21 cellular contexts compared by ENCODE assay signal in genomic region chr15:53447742-53448141, GRCh38.
"Had no signal": no experiment of that assay in that cellular context is flagged by ENCODE, and none has a peak within 500 bp of the region (broad histone marks: within the 10 kb centered on the region; RNA-seq: fewer than 3 reads in every experiment).

No MANE protein-coding gene starts in this region.

- H3K27me3 Mint-ChIP-seq: activated CD8-positive, alpha-beta T cell treated with anti-CD3 and anti-CD28 coated beads for 36 hours; activated naive CD4-positive, alpha-beta T cell treated with anti-CD3 and anti-CD28 coated beads, Interleukin-2, amount 10 ng/mL, durations not matched to agents 7 days and 5 days; activated naive CD8-positive, alpha-beta T cell treated with anti-CD3 and anti-CD28 coated beads for 36 hours had no signal

- H3K36me3 ChIP-seq: SJCRH30 had no signal

- H3K9me3 Mint-ChIP-seq: activated CD8-positive, alpha-beta T cell treated with anti-CD3 and anti-CD28 coated beads for 36 hours; activated naive CD4-positive, alpha-beta T cell treated with anti-CD3 and anti-CD28 coated beads, Interleukin-2, amount 10 ng/mL, durations not matched to agents 7 days and 5 days; activated naive CD8-positive, alpha-beta T cell treated with anti-CD3 and anti-CD28 coated beads for 36 hours; activated T-cell treated with anti-CD3 and anti-CD28 coated beads, Interleukin-2, amount 50 U/mL, for 72 hours; activated T-helper 2 cell treated with anti-CD3 and anti-CD28 coated beads, Interferon-gamma antibody, Interleukin-2, Interleukin-4, amounts not matched to agents 10 μg/mL and 5 μg/mL and 100 μg/mL, durations not matched to agents 14 hours and 24 hours and 36 hours had no signal

- ATAC-seq: activated CD8-positive, alpha-beta T cell treated with anti-CD3 and anti-CD28 coated beads for 36 hours; activated T-cell treated with anti-CD3 and anti-CD28 coated beads, Interleukin-2, amount 50 U/mL, for 72 hours; K562; Right ventricle myocardium inferior had no signal

- H3K9me2 ChIP-seq: SK-N-SH had no signal

- H3K4me2 ChIP-seq: SK-N-SH had no signal

- H3K36me3 Mint-ChIP-seq: activated naive CD4-positive, alpha-beta T cell treated with anti-CD3 and anti-CD28 coated beads, Interleukin-2, amount 10 ng/mL, durations not matched to agents 7 days and 5 days; activated naive CD8-positive, alpha-beta T cell treated with anti-CD3 and anti-CD28 coated beads for 36 hours had no signal

- H3K4me1 ChIP-seq: SJCRH30 had no signal

- H3K9ac ChIP-seq: SK-N-SH had no signal

- H3K27ac Mint-ChIP-seq: activated CD8-positive, alpha-beta T cell treated with anti-CD3 and anti-CD28 coated beads for 36 hours; activated naive CD4-positive, alpha-beta T cell treated with anti-CD3 and anti-CD28 coated beads, Interleukin-2, amount 10 ng/mL, durations not matched to agents 7 days and 5 days; activated naive CD8-positive, alpha-beta T cell treated with anti-CD3 and anti-CD28 coated beads for 36 hours; activated T-cell treated with anti-CD3 and anti-CD28 coated beads, Interleukin-2, amount 50 U/mL, for 72 hours; activated T-helper 2 cell treated with anti-CD3 and anti-CD28 coated beads, Interferon-gamma antibody, Interleukin-2, Interleukin-4, amounts not matched to agents 10 μg/mL and 5 μg/mL and 100 μg/mL, durations not matched to agents 14 hours and 24 hours and 36 hours had no signal

- H3K4me3 ChIP-seq: K562, SJCRH30 had no signal

- H3K27me3 ChIP-seq: SJCRH30 had no signal

- H3K27ac ChIP-seq: SJCRH30, VCaP had no signal

- H3K4me1 Mint-ChIP-seq: activated naive CD4-positive, alpha-beta T cell treated with anti-CD3 and anti-CD28 coated beads, Interleukin-2, amount 10 ng/mL, durations not matched to agents 7 days and 5 days; activated naive CD8-positive, alpha-beta T cell treated with anti-CD3 and anti-CD28 coated beads for 36 hours had no signal

- DNase-seq: activated CD4-positive, alpha-beta T cell treated with anti-CD3 and anti-CD28 coated beads for 4 hours; activated CD8-positive, alpha-beta memory T cell treated with anti-CD3 and anti-CD28 coated beads, Interleukin-2, amount 50 U/mL, for 4 hours; activated CD8-positive, alpha-beta T cell treated with anti-CD3 and anti-CD28 coated beads for 36 hours; activated gamma-delta T cell treated with Interleukin-2 at 50 U/mL for 16 hours; activated naive CD4-positive, alpha-beta T cell treated with anti-CD3 and anti-CD28 coated beads, Interleukin-2, amount 10 ng/mL, durations not matched to agents 7 days and 5 days; activated naive CD8-positive, alpha-beta T cell treated with anti-CD3 and anti-CD28 coated beads for 36 hours; activated T-cell treated with anti-CD3 and anti-CD28 coated beads, Interleukin-2, amount 50 U/mL, for 72 hours; Karpas-422; NCI-H1436 treated with DMSO at 0.1 percent for 48 hours; NCI-H2171; NCI-H345; NCI-H510A; NCI-H526 treated with DMSO at 0.1 percent for 48 hours; NCI-H82; SJCRH30; SK-N-SH; T-helper 1 cell had no signal

- H3K4me3 Mint-ChIP-seq: activated CD8-positive, alpha-beta T cell treated with anti-CD3 and anti-CD28 coated beads for 36 hours; activated naive CD4-positive, alpha-beta T cell treated with anti-CD3 and anti-CD28 coated beads, Interleukin-2, amount 10 ng/mL, durations not matched to agents 7 days and 5 days; activated naive CD8-positive, alpha-beta T cell treated with anti-CD3 and anti-CD28 coated beads for 36 hours; activated T-cell treated with anti-CD3 and anti-CD28 coated beads, Interleukin-2, amount 50 U/mL, for 72 hours had no signal

- H3K9me3 ChIP-seq: SJCRH30, SK-N-SH had no signal
